Comparison of ENCODE assay signal across 8 cellular contexts in the genomic region with DNA sequence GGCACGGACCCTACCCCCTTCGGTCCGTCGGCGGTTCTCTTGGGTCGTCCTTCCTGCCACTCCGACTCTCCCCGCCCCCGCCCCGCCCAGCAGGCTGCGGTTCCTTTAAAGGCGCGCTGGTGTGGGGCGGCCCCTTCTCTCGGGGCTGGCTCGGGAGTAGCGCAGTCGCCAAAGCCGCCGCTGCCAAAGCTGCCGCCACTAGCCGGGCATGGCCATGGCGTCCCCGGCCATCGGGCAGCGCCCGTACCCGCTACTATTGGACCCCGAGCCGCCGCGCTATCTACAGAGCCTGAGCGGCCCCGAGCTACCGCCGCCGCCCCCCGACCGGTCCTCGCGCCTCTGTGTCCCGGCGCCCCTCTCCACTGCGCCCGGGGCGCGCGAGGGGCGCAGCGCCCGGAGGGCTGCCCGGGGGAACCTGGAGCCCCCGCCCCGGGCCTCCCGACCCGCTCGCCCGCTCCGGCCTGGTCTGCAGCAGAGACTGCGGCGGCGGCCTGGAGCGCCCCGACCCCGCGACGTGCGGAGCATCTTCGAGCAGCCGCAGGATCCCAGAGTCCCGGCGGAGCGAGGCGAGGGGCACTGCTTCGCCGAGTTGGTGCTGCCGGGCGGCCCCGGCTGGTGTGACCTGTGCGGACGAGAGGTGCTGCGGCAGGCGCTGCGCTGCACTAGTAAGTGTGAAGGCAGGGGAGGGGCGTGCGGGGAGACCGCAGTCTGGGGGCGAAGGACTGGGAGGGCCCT. TPM values are rescaled to one million over a fixed set of nuclear protein-coding genes. Genes with fewer than 3 reads are reported as not detected.
DNase-seq lines count a peak whose midpoint lies in the region; ATAC-seq, FAIRE-seq and TF ChIP-seq lines count a peak whose summit lies in the region.

A gene with protein sequence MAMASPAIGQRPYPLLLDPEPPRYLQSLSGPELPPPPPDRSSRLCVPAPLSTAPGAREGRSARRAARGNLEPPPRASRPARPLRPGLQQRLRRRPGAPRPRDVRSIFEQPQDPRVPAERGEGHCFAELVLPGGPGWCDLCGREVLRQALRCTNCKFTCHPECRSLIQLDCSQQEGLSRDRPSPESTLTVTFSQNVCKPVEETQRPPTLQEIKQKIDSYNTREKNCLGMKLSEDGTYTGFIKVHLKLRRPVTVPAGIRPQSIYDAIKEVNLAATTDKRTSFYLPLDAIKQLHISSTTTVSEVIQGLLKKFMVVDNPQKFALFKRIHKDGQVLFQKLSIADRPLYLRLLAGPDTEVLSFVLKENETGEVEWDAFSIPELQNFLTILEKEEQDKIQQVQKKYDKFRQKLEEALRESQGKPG (plus strand): TSS at position 137 of the 735 bp plus-strand sequence. CDS start 72 bp downstream, at position 209.

- H3K9ac ChIP-seq in muscle layer of colon (ENCODE audit: low read length): no peak within 1 kb of the TSS

- no peak for FAIRE-seq in GM12891 (lab: Jason Lieb, UNC)

- no peaks in the 10 kb centered on the region for H3K36me3 ChIP-seq in muscle layer of colon (ENCODE audit: insufficient read depth, low read length)

- H3K4me3 ChIP-seq in muscle layer of colon (ENCODE audit: low read depth in 1 of 2, low read length in 2 of 2): peak within 1 kb of the TSS; percentile 41 to 57

- no peaks in the 10 kb centered on the region for H3K9me3 ChIP-seq in muscle layer of colon (ENCODE audit: low read length)

- H3K27ac ChIP-seq in epithelial cell of prostate (peak within 1 kb of the TSS; percentile 38), muscle layer of colon (ENCODE audit: low read depth, low read length) (no peak within 1 kb of the TSS)

- ATAC-seq in HG02759 (IDR thresholded peaks at IDR 0.05; ENCODE audit: unreplicated experiment) (peak; percentile 70), GM18519 (IDR thresholded peaks at IDR 0.05; ENCODE audit: low FRiP score, unreplicated experiment) (no peak)

- TF ChIP-seq POLR2A in GM12891 (IDR thresholded peaks at IDR 0.05; ENCODE audit: low read depth, low read length): no peak

- H3K27me3 ChIP-seq in muscle layer of colon (ENCODE audit: control insufficient read depth in 1 of 2, insufficient read depth in 2 of 2, low read length in 2 of 2): peaks cover 4 to 36% of the 10 kb centered on the region in 2 donors

- peaks cover 4% of the 10 kb centered on the region for H3K4me1 ChIP-seq in muscle layer of colon (ENCODE audit: insufficient read depth, low read length)

- DNase-seq in GM12891 (ENCODE audit: insufficient read length, low spot score): peak; percentile 84
- DNase-seq in NCI-H510A treated with DMSO at 0.1 percent for 48 hours (lab: John Stamatoyannopoulos, UW): peak; percentile 72
- DNase-seq in activated CD8-positive, alpha-beta memory T cell treated with anti-CD3 and anti-CD28 coated beads, Interleukin-2, amount 50 U/mL, for 4 hours: peak; percentile 79
- DNase-seq in epithelial cell of prostate (ENCODE audit: low read depth, low spot score): no peak
- DNase-seq in stimulated activated CD8-positive, alpha-beta memory T cell treated with anti-CD3 and anti-CD28 coated beads, Interleukin-7, amount 100 ng/mL, for 24 hours (ENCODE audit: low read depth): peak; percentile 67

TF ChIP-seq in GM12891, 5 proteins besides CTCF, POLR2A, EP300 and RAD21:
- TF ChIP-seq POU2F2 (IDR thresholded peaks at IDR 0.05; ENCODE audit: low read depth, low read length) (no peak), PAX5 (IDR thresholded peaks at IDR 0.05; ENCODE audit: insufficient read depth, low read length, severe bottlenecking) (no peak), TAF1 (IDR thresholded peaks at IDR 0.05; ENCODE audit: low read depth, low read length) (no peak), POLR2AphosphoS5 (IDR thresholded peaks at IDR 0.05; ENCODE audit: low read depth, low read length) (no peak), SPI1 (IDR thresholded peaks at IDR 0.05; ENCODE audit: low read depth, low read length) (no peak)
TF ChIP-seq in GM12891: peak in this region for 0.

RNA-seq across cellular contexts. Expression of the gene that starts here (rescaled TPM):
- 51.8 TPM for polyA plus RNA-seq in GM12891 (2012; ENCODE audit: low read depth, missing spikeins)
